In the genomic region with DNA sequence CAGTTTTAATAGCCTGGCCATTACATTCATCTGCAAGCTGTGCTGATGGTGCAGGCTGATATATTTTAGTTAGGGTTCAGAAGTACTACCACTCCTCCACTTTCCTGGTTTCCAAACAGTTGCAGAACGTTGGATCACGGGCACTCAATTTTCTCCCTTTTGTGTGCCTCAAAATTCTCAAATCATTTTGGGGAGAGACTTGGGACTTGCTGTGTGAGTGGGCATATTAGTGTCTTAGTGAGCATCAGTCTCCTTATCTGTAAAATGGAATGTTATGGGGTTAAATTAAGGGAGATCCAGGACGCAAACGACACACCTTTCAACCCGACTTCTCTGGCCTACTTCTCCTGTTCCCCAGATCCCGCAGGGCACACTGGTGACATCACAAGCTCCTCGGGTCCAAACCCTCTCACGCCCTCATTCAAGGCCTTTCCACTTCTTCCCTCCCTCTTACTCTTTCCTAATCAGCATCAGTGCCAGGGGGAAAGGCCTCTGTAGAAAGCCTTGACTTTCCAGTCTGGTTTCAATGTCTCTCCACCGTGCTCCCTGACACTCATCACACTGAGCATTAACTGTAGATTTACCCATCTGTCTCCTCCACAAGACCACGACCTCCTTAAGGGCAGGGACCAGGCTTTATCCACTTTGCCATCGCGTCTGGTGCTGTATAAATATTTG, we compare ENCODE assay signal across 1 cellular context.
TF ChIP-seq lines count a peak whose summit lies in the region.

No MANE protein-coding gene starts in this region.

TF ChIP-seq in HepG2, 621 proteins besides CTCF, POLR2A, EP300 and RAD21:
- TF ChIP-seq, protein P1, sequence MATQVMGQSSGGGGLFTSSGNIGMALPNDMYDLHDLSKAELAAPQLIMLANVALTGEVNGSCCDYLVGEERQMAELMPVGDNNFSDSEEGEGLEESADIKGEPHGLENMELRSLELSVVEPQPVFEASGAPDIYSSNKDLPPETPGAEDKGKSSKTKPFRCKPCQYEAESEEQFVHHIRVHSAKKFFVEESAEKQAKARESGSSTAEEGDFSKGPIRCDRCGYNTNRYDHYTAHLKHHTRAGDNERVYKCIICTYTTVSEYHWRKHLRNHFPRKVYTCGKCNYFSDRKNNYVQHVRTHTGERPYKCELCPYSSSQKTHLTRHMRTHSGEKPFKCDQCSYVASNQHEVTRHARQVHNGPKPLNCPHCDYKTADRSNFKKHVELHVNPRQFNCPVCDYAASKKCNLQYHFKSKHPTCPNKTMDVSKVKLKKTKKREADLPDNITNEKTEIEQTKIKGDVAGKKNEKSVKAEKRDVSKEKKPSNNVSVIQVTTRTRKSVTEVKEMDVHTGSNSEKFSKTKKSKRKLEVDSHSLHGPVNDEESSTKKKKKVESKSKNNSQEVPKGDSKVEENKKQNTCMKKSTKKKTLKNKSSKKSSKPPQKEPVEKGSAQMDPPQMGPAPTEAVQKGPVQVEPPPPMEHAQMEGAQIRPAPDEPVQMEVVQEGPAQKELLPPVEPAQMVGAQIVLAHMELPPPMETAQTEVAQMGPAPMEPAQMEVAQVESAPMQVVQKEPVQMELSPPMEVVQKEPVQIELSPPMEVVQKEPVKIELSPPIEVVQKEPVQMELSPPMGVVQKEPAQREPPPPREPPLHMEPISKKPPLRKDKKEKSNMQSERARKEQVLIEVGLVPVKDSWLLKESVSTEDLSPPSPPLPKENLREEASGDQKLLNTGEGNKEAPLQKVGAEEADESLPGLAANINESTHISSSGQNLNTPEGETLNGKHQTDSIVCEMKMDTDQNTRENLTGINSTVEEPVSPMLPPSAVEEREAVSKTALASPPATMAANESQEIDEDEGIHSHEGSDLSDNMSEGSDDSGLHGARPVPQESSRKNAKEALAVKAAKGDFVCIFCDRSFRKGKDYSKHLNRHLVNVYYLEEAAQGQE (IDR thresholded peaks at IDR 0.05; ENCODE audit: borderline replicate concordance in 1 of 2, low read depth in 1 of 2, low read length in 2 of 2): no peak
- TF ChIP-seq ARID2 (CRISPR knock-in tag; IDR thresholded peaks at IDR 0.05; ENCODE audit: borderline replicate concordance) (peak; percentile 65; the same call in 1 of the 2 replicates), ZNF746 (CRISPR knock-in tag; IDR thresholded peaks at IDR 0.05) (no peak), ZNF878 (CRISPR knock-in tag; IDR thresholded peaks at IDR 0.05) (0 out of 2 replicates have a peak, but pooled peaks have one; percentile 47), ZNF263 (CRISPR knock-in tag; IDR thresholded peaks at IDR 0.05) (peak; percentile 84), ZFP1 (CRISPR knock-in tag; IDR thresholded peaks at IDR 0.05) (no peak), ZNF772 (CRISPR knock-in tag; IDR thresholded peaks at IDR 0.05) (0 out of 2 replicates have a peak, but pooled peaks have one; percentile 27), ZMYM3 (CRISPR knock-in tag; IDR thresholded peaks at IDR 0.05) (peak; percentile 26; the same call in 1 of the 2 replicates), AHR (CRISPR knock-in tag; IDR thresholded peaks at IDR 0.05) (0 out of 2 replicates have a peak, but pooled peaks have one; percentile 22), ELF4 (CRISPR knock-in tag; IDR thresholded peaks at IDR 0.05; ENCODE audit: borderline replicate concordance) (0 out of 2 replicates have a peak, but pooled peaks have one; percentile 50), KDM6A (CRISPR knock-in tag; IDR thresholded peaks at IDR 0.05; ENCODE audit: low read depth) (no peak), FOXA1 (IDR thresholded peaks at IDR 0.05) (no peak), FOXA1 (CRISPR knock-in tag; IDR thresholded peaks at IDR 0.05) (no peak), FLYWCH1 (CRISPR knock-in tag; IDR thresholded peaks at IDR 0.05) (no peak), NR2F6 (IDR thresholded peaks at IDR 0.05) (no peak), NR2F6 (CRISPR knock-in tag; IDR thresholded peaks at IDR 0.05) (no peak), PHF5A (CRISPR knock-in tag; IDR thresholded peaks at IDR 0.05; ENCODE audit: low read depth, unreplicated experiment) (peak; percentile 49), ZNF629 (CRISPR knock-in tag; conservative IDR thresholded peaks at IDR 0.05) (peak; percentile 68), ZBTB38 (CRISPR knock-in tag; IDR thresholded peaks at IDR 0.05) (peak; percentile 70)
- TF ChIP-seq, protein P2, sequence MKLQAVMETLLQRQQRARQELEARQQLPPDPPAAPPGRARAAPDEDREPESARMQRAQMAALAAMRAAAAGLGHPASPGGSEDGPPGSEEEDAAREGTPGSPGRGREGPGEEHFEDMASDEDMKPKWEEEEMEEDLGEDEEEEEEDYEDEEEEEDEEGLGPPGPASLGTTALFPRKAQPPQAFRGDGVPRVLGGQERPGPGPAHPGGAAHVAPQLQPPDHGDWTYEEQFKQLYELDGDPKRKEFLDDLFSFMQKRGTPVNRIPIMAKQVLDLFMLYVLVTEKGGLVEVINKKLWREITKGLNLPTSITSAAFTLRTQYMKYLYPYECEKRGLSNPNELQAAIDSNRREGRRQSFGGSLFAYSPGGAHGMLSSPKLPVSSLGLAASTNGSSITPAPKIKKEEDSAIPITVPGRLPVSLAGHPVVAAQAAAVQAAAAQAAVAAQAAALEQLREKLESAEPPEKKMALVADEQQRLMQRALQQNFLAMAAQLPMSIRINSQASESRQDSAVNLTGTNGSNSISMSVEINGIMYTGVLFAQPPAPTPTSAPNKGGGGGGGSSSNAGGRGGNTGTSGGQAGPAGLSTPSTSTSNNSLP (IDR thresholded peaks at IDR 0.05; ENCODE audit: low read depth, low read length): no peak
- TF ChIP-seq, protein P3, sequence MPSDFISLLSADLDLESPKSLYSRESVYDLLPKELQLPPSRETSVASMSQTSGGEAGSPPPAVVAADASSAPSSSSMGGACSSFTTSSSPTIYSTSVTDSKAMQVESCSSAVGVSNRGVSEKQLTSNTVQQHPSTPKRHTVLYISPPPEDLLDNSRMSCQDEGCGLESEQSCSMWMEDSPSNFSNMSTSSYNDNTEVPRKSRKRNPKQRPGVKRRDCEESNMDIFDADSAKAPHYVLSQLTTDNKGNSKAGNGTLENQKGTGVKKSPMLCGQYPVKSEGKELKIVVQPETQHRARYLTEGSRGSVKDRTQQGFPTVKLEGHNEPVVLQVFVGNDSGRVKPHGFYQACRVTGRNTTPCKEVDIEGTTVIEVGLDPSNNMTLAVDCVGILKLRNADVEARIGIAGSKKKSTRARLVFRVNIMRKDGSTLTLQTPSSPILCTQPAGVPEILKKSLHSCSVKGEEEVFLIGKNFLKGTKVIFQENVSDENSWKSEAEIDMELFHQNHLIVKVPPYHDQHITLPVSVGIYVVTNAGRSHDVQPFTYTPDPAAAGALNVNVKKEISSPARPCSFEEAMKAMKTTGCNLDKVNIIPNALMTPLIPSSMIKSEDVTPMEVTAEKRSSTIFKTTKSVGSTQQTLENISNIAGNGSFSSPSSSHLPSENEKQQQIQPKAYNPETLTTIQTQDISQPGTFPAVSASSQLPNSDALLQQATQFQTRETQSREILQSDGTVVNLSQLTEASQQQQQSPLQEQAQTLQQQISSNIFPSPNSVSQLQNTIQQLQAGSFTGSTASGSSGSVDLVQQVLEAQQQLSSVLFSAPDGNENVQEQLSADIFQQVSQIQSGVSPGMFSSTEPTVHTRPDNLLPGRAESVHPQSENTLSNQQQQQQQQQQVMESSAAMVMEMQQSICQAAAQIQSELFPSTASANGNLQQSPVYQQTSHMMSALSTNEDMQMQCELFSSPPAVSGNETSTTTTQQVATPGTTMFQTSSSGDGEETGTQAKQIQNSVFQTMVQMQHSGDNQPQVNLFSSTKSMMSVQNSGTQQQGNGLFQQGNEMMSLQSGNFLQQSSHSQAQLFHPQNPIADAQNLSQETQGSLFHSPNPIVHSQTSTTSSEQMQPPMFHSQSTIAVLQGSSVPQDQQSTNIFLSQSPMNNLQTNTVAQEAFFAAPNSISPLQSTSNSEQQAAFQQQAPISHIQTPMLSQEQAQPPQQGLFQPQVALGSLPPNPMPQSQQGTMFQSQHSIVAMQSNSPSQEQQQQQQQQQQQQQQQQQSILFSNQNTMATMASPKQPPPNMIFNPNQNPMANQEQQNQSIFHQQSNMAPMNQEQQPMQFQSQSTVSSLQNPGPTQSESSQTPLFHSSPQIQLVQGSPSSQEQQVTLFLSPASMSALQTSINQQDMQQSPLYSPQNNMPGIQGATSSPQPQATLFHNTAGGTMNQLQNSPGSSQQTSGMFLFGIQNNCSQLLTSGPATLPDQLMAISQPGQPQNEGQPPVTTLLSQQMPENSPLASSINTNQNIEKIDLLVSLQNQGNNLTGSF (CRISPR knock-in tag; IDR thresholded peaks at IDR 0.05): no peak
- TF ChIP-seq, protein P4, sequence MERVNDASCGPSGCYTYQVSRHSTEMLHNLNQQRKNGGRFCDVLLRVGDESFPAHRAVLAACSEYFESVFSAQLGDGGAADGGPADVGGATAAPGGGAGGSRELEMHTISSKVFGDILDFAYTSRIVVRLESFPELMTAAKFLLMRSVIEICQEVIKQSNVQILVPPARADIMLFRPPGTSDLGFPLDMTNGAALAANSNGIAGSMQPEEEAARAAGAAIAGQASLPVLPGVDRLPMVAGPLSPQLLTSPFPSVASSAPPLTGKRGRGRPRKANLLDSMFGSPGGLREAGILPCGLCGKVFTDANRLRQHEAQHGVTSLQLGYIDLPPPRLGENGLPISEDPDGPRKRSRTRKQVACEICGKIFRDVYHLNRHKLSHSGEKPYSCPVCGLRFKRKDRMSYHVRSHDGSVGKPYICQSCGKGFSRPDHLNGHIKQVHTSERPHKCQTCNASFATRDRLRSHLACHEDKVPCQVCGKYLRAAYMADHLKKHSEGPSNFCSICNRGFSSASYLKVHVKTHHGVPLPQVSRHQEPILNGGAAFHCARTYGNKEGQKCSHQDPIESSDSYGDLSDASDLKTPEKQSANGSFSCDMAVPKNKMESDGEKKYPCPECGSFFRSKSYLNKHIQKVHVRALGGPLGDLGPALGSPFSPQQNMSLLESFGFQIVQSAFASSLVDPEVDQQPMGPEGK (CRISPR knock-in tag; IDR thresholded peaks at IDR 0.05): 0 out of 2 replicates have a peak, but pooled peaks have one; percentile 8
- TF ChIP-seq, protein P5, sequence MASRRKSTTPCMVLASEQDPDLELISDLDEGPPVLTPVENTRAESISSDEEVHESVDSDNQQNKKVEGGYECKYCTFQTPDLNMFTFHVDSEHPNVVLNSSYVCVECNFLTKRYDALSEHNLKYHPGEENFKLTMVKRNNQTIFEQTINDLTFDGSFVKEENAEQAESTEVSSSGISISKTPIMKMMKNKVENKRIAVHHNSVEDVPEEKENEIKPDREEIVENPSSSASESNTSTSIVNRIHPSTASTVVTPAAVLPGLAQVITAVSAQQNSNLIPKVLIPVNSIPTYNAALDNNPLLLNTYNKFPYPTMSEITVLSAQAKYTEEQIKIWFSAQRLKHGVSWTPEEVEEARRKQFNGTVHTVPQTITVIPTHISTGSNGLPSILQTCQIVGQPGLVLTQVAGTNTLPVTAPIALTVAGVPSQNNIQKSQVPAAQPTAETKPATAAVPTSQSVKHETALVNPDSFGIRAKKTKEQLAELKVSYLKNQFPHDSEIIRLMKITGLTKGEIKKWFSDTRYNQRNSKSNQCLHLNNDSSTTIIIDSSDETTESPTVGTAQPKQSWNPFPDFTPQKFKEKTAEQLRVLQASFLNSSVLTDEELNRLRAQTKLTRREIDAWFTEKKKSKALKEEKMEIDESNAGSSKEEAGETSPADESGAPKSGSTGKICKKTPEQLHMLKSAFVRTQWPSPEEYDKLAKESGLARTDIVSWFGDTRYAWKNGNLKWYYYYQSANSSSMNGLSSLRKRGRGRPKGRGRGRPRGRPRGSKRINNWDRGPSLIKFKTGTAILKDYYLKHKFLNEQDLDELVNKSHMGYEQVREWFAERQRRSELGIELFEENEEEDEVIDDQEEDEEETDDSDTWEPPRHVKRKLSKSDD (CRISPR knock-in tag; IDR thresholded peaks at IDR 0.05; ENCODE audit: low read depth): 0 out of 2 replicates have a peak, but pooled peaks have one; percentile 16
